Comparison of ENCODE assay signal across 8 cellular contexts in genomic region chr1:167819849-167820683, GRCh38.
DNase-seq lines count a peak whose midpoint lies in the region; ATAC-seq and TF ChIP-seq lines count a peak whose summit lies in the region.

No MANE protein-coding gene starts in this region.

- no peaks in the 10 kb centered on the region for H3K36me3 ChIP-seq in PC-3 (ENCODE audit: low read depth, low read length)
- H3K36me3 ChIP-seq in body of pancreas (replicated peaks in 1 of 2; ENCODE audit: insufficient read depth in 1 of 2, low read depth in 2 of 2) = no peaks in the 10 kb centered on the region
- no peaks in the 10 kb centered on the region for H3K36me3 ChIP-seq in psoas muscle (ENCODE audit: insufficient read depth in 1 of 2, low read depth in 1 of 2)

- TF ChIP-seq CTCF in PC-3 (conservative IDR thresholded peaks at IDR 0.05; ENCODE audit: low read depth, low read length) (no peak), body of pancreas (IDR thresholded peaks at IDR 0.05) (peak in 1 of 7 experiments; percentile 5), psoas muscle (IDR thresholded peaks at IDR 0.05) (no peak)

- peak overlapping the region; percentile 37 for H3K9ac ChIP-seq in PC-3 (ENCODE audit: low read length)

- DNase-seq in G401 (ENCODE audit: low spot score) = peak; percentile 32
- DNase-seq in PC-3 = peak; percentile 93
- DNase-seq in body of pancreas = peak; percentile 71 to 84 (median 74)
- DNase-seq in hypothalamus (lab: John Stamatoyannopoulos, UW) = peak in 36 of 51 donors; percentile 2 to 57 (median 28)
- peak; percentile 90 to 94 for DNase-seq in psoas muscle
- DNase-seq in SKM-1 treated with dmso at 0.1 percent for 144 hours (lab: John Stamatoyannopoulos, UW; ENCODE audit: unreplicated experiment) = no peak
- no peak for DNase-seq in NCI-H510A treated with DMSO at 0.1 percent for 48 hours (lab: John Stamatoyannopoulos, UW)

- BruUV-seq in PC-3 (replicated peaks; lab: Mats Ljungman, UMichigan) = TSS peak; percentile 88

- H3K4me3 ChIP-seq in PC-3 (ENCODE audit: low read length) = peak overlapping the region; percentile 56
- no peak overlapping the region for H3K4me3 ChIP-seq in body of pancreas
- H3K4me3 ChIP-seq in psoas muscle = peak overlapping the region; percentile 40

- H3K27ac ChIP-seq in PC-3 (ENCODE audit: low read length) = peak overlapping the region; percentile 83
- peak overlapping the region; percentile 26 to 63 (median 50) for H3K27ac ChIP-seq in body of pancreas
- H3K27ac ChIP-seq in psoas muscle = peak overlapping the region; percentile 84

- H4K20me1 ChIP-seq in PC-3 (ENCODE audit: low read length) = no peaks in the 10 kb centered on the region

- H3K27me3 ChIP-seq in PC-3 (ENCODE audit: low read length) (no peaks in the 10 kb centered on the region), body of pancreas (no peaks in the 10 kb centered on the region), psoas muscle (ENCODE audit: insufficient read depth in 3 of 3, low read length in 2 of 3) (no peaks in the 10 kb centered on the region)

- H3K9me3 ChIP-seq in PC-3 (ENCODE audit: low read length) (no peaks in the 10 kb centered on the region), body of pancreas (no peaks in the 10 kb centered on the region), psoas muscle (peaks cover 5% of the 10 kb centered on the region)

- peaks cover 6% of the 10 kb centered on the region for H3F3A ChIP-seq in PC-3 (ENCODE audit: low read length, unreplicated experiment)

- CTCF ChIA-PET in PC-3 (lab: Charles Lee) = no interaction called here

- in situ Hi-C loops in G401 (cut with HindIII; ENCODE audit: low sequenced_read_pairs) = no loop called here

- intact Hi-C loops in PC-3 (cut with micrococcal nuclease) = loop anchor here (5.0 kb wide), 2 partner anchors 82 to 262 kb away; no protein-coding TSS in a partner anchor
- intact Hi-C loops in body of pancreas (cut with DNase I) = no loop called here
- intact Hi-C loops in psoas muscle (cut with DNase I) = loop anchor here in 1 of 2 donors (5.0 kb wide), 1 partner anchor 107 kb away; no protein-coding TSS in a partner anchor

- ATAC-seq in HG02571 (IDR thresholded peaks at IDR 0.05; ENCODE audit: unreplicated experiment) (peak; percentile 81), PC-3 (peak; percentile 99), body of pancreas (peak; percentile 89), psoas muscle (peak; percentile 98 to 99 (median 99))

- H3K4me1 ChIP-seq in PC-3 (ENCODE audit: insufficient read depth, low read length) = peaks cover 11% of the 10 kb centered on the region
- peaks cover 4% of the 10 kb centered on the region for H3K4me1 ChIP-seq in body of pancreas
- peaks cover 10% of the 10 kb centered on the region for H3K4me1 ChIP-seq in psoas muscle

- H3K79me2 ChIP-seq in PC-3 (ENCODE audit: low read length) = no peaks in the 10 kb centered on the region

- H2AFZ ChIP-seq in PC-3 (ENCODE audit: low read length) = peak overlapping the region; percentile 76

- WGBS in body of pancreas, 2 donors = 14 to 19% methylated on average over 20 to 35 of the region's 35 CpGs
- WGBS in psoas muscle, 3 donors = 10% methylated on average over 35 of the region's 35 CpGs

- TF ChIP-seq POLR2A in body of pancreas (IDR thresholded peaks at IDR 0.05) = peak in 2 of 3 donors; percentile 29 to 36

- POLR2A ChIA-PET in PC-3 (lab: Charles Lee; ENCODE audit: unreplicated experiment) = interaction anchor here (0.8 to 1.7 kb wide), 2 partner anchors 116 to 187 kb away, joined by 3 to 7 read pairs; partner anchors contain the start of gene DCAF6

- no peaks in the 10 kb centered on the region for H3K9me2 ChIP-seq in PC-3 (replicated peaks; ENCODE audit: low read length)

- H3K4me2 ChIP-seq in PC-3 (ENCODE audit: low read length) = peak overlapping the region; percentile 82

Comparison
In these comparisons a context has a peak if more than half of its experiments do, and no peak if none do; other contexts are left out.
1. DNase-seq: peak in G401 (single experiment), PC-3 (single experiment), body of pancreas (4 of 4), hypothalamus (36 of 51) and psoas muscle (2 of 2); none in SKM-1 treated with dmso at 0.1 percent for 144 hours (single experiment) and NCI-H510A treated with DMSO at 0.1 percent for 48 hours (single experiment).
2. H3K4me3 ChIP-seq: peak in PC-3 (single experiment) and psoas muscle (single experiment); none in body of pancreas (0 of 2).
3. Peak in every context shown above with its lines, with median percentiles within 50 percentile points of each other: ATAC-seq and H3K27ac ChIP-seq.